11 cellular contexts compared by ENCODE assay signal in genomic region chr1:59498640-59499039, GRCh38.
DNase-seq lines count a peak whose midpoint lies in the region; ATAC-seq, FAIRE-seq and TF ChIP-seq lines count a peak whose summit lies in the region.
"Had no signal": no experiment of that assay in that cellular context is flagged by ENCODE, and none has a peak within 500 bp of the region (broad histone marks: within the 10 kb centered on the region; RNA-seq: fewer than 3 reads in every experiment).

No MANE protein-coding gene starts in this region.

- no peaks in the 10 kb centered on the region for H3K36me3 Mint-ChIP-seq in endodermal cell (ENCODE audit: low read depth)

- no peak overlapping the region for H3K27ac Mint-ChIP-seq in endodermal cell
- H3K27ac Mint-ChIP-seq: CD4-positive, alpha-beta memory T cell had no signal

- no peaks in the 10 kb centered on the region for H3K27me3 Mint-ChIP-seq in endodermal cell (ENCODE audit: insufficient read depth)
- H3K27me3 Mint-ChIP-seq: CD4-positive, alpha-beta memory T cell had no signal

- no peak for TF ChIP-seq EP300 in K562 (IDR thresholded peaks at IDR 0.05; ENCODE audit: low read length)
- TF ChIP-seq EP300 in HepG2 (IDR thresholded peaks at IDR 0.05; ENCODE audit: low read depth in 2 of 2, low read length in 2 of 2), result no peak
- no peak for TF ChIP-seq EP300 in HepG2 (CRISPR knock-in tag; IDR thresholded peaks at IDR 0.05; ENCODE audit: borderline replicate concordance)

- H3K79me2 ChIP-seq in K562 (ENCODE audit: control insufficient read depth, insufficient read depth, low read length) (no peaks in the 10 kb centered on the region), HepG2 (ENCODE audit: insufficient read depth, low read length) (no peaks in the 10 kb centered on the region)

- in situ Hi-C loops in K562 (cut with MboI), result no loop called here
- in situ Hi-C loops in HepG2 (cut with HindIII; ENCODE audit: extremely low pct_ligation_motif_present, low pct_unique_long_range_greater_than_20kb), result no loop called here

- H2AFZ ChIP-seq in K562 (ENCODE audit: low read depth, low read length) (no peak overlapping the region), HepG2 (ENCODE audit: low read length) (no peak overlapping the region)

- H3K4me1 ChIP-seq in K562 (replicated peaks in 1 of 2; ENCODE audit: control insufficient read depth in 2 of 2, insufficient read depth in 2 of 2, low read length in 2 of 2), result peaks cover 0 to under 1% of the 10 kb centered on the region in 2 experiments; a peak in 2 of 5 replicates
- H3K4me1 ChIP-seq in HepG2 (ENCODE audit: insufficient read depth, low read length), result peaks cover 35% of the 10 kb centered on the region
- no peaks in the 10 kb centered on the region for H3K4me1 ChIP-seq in endodermal cell (ENCODE audit: control insufficient read depth, insufficient read depth, low read length)
- no peaks in the 10 kb centered on the region for H3K4me1 ChIP-seq in aorta (ENCODE audit: control insufficient read depth in 1 of 2, insufficient read depth in 2 of 2, low read length in 2 of 2)

- no peak for TF ChIP-seq CTCF in K562 (IDR thresholded peaks at IDR 0.05 in 2 of 3, conservative IDR thresholded peaks at IDR 0.05 in 1 of 3; ENCODE audit: insufficient read depth in 2 of 3, low read depth in 1 of 3, low read length in 3 of 3)
- TF ChIP-seq CTCF in HepG2 (CRISPR knock-in tag; IDR thresholded peaks at IDR 0.05), result no peak
- no peak for TF ChIP-seq CTCF in endodermal cell (conservative IDR thresholded peaks at IDR 0.05)

- no peak for ATAC-seq in K562
- no peak for ATAC-seq in HepG2
- no peak for ATAC-seq in aorta (ENCODE audit: low FRiP score)

- H3K27me3 ChIP-seq in K562 (ENCODE audit: control insufficient read depth in 2 of 2, insufficient read depth in 2 of 2, low read length in 2 of 2), result no peaks in the 10 kb centered on the region
- H3K27me3 ChIP-seq in HepG2 (ENCODE audit: control insufficient read depth in 1 of 2, insufficient read depth in 2 of 2, low read length in 2 of 2), result no peaks in the 10 kb centered on the region
- no peaks in the 10 kb centered on the region for H3K27me3 ChIP-seq in endodermal cell (ENCODE audit: control insufficient read depth, insufficient read depth, low read length, poor library complexity, severe bottlenecking)
- no peaks in the 10 kb centered on the region for H3K27me3 ChIP-seq in aorta (ENCODE audit: control insufficient read depth in 1 of 2, insufficient read depth in 2 of 2, low read length in 1 of 2)

- TF ChIP-seq POLR2A in K562 (conservative IDR thresholded peaks at IDR 0.05) (no peak), HepG2 (IDR thresholded peaks at IDR 0.05; ENCODE audit: insufficient read depth in 1 of 2, low read depth in 2 of 2, low read length in 2 of 2) (no peak)

- H4K20me1 ChIP-seq in K562 (replicated peaks; ENCODE audit: control insufficient read depth, insufficient read depth, low read length) (no peaks in the 10 kb centered on the region), HepG2 (ENCODE audit: insufficient read depth, low read length) (no peaks in the 10 kb centered on the region)

- no peak for FAIRE-seq in K562 (lab: Jason Lieb, UNC)
- FAIRE-seq in HepG2 (lab: Jason Lieb, UNC), result no peak

- no peak overlapping the region for H3K4me3 Mint-ChIP-seq in endodermal cell
- H3K4me3 Mint-ChIP-seq: CD4-positive, alpha-beta memory T cell had no signal

- H3K4me3 ChIP-seq in K562 (no peak overlapping the region), HepG2 (replicated peaks in 1 of 3; ENCODE audit: insufficient read depth in 1 of 3, low read depth in 2 of 3, low read length in 3 of 3) (no peak overlapping the region), endodermal cell (ENCODE audit: low read length) (no peak overlapping the region), aorta (ENCODE audit: low read length in 2 of 2) (no peak overlapping the region)

- WGBS in K562 (ENCODE audit: insufficient coverage, low coverage, missing lambda C conversion rate), result 20% methylated on average over 4 of the region's 4 CpGs
- 74% methylated on average over 4 of the region's 4 CpGs for WGBS in HepG2 (ENCODE audit: low lambda C conversion rate)
- WGBS in endodermal cell (ENCODE audit: insufficient coverage in 1 of 2, insufficient read length in 1 of 2), 2 experiments, result 88 to 91% methylated on average over 3 to 4 of the region's 4 CpGs
- 13 to 16% methylated on average over 4 of the region's 4 CpGs for WGBS in aorta, 2 donors

- BruUV-seq in K562 (replicated peaks; lab: Mats Ljungman, UMichigan) (no TSS peak), HepG2 (replicated peaks; lab: Mats Ljungman, UMichigan) (no TSS peak)

- DNase-seq in AG08395 (ENCODE audit: low spot score) (peak; percentile 72), LHCN-M2 (ENCODE audit: low read depth) (peak; percentile 82), K562 (ENCODE audit: extremely low read depth in 1 of 4, low spot score in 3 of 4) (no peak), HepG2 (ENCODE audit: low spot score) (peak; percentile 31), NCI-H128 (lab: John Stamatoyannopoulos, UW; ENCODE audit: unreplicated experiment) (no peak), SIG-M5 treated with dmso at 0.1 percent for 504 hours (lab: John Stamatoyannopoulos, UW; ENCODE audit: unreplicated experiment) (no peak), endodermal cell (no peak), aorta (no peak)
- DNase-seq: activated CD8-positive, alpha-beta memory T cell treated with anti-CD3 and anti-CD28 coated beads, Interleukin-2, amount 50 U/mL, for 48 hours; CD4-positive, alpha-beta memory T cell; stimulated activated CD4-positive, alpha-beta T cell treated with anti-CD3 and anti-CD28 coated beads, Interleukin-12 subunit alpha, Interleukin-12 subunit beta, amount 100 ng/mL, for 4 hours had no signal

- TF ChIP-seq RAD21 in K562 (CRISPR knock-in tag; conservative IDR thresholded peaks at IDR 0.05 in 1 of 2, IDR thresholded peaks at IDR 0.05 in 1 of 2), result no peak
- TF ChIP-seq RAD21 in HepG2 (CRISPR knock-in tag; IDR thresholded peaks at IDR 0.05), result no peak

- CTCF ChIA-PET in K562 (lab: Yijun Ruan, JAX; ENCODE audit: low intra/inter-chr PET ratio), result no interaction called here
- CTCF ChIA-PET in HepG2 (lab: Yijun Ruan, JAX; ENCODE audit: low intra/inter-chr PET ratio, low total read pairs), result no interaction called here

- POLR2A ChIA-PET in K562 (lab: Yijun Ruan, JAX) (interaction anchor here (0.6 kb wide), 1 partner anchor 67 kb away, joined by 3 read pairs; no protein-coding TSS in a partner anchor), HepG2 (lab: Yijun Ruan, JAX) (no interaction called here)

- no peaks in the 10 kb centered on the region for H3K9me1 ChIP-seq in K562 (ENCODE audit: control insufficient read depth, insufficient read depth, low read length)

- H3K27ac ChIP-seq in K562 (ENCODE audit: extremely low read depth, low read depth, low read length) (no peak overlapping the region), HepG2 (ENCODE audit: extremely low read length, insufficient read depth, low read length) (peak overlapping the region; percentile 65), endodermal cell (ENCODE audit: low read depth, low read length) (no peak overlapping the region), aorta (ENCODE audit: low read depth in 1 of 2, low read length in 2 of 2) (no peak overlapping the region)

- H3K9me3 ChIP-seq in K562 (replicated peaks; ENCODE audit: control insufficient read depth, insufficient read depth, low read depth, low read length), result no peaks in the 10 kb centered on the region
- H3K9me3 ChIP-seq in HepG2 (ENCODE audit: low read length), result no peaks in the 10 kb centered on the region; the same call in 1 of the 2 replicates
- H3K9me3 ChIP-seq in endodermal cell (ENCODE audit: control insufficient read depth, low read length), result peaks cover 9% of the 10 kb centered on the region
- no peaks in the 10 kb centered on the region for H3K9me3 ChIP-seq in aorta (ENCODE audit: control insufficient read depth, low read length)

- peaks cover 5% of the 10 kb centered on the region for H3K9me3 Mint-ChIP-seq in endodermal cell

- H3K36me3 ChIP-seq in K562 (ENCODE audit: control insufficient read depth, insufficient read depth, low read length) (no peaks in the 10 kb centered on the region), HepG2 (replicated peaks in 1 of 2; ENCODE audit: control insufficient read depth in 1 of 2, insufficient read depth in 2 of 2, low read length in 2 of 2) (no peaks in the 10 kb centered on the region), endodermal cell (ENCODE audit: control insufficient read depth, insufficient read depth, low read length) (no peaks in the 10 kb centered on the region), aorta (ENCODE audit: control insufficient read depth in 1 of 2, insufficient read depth in 2 of 2, low read length in 1 of 2) (no peaks in the 10 kb centered on the region)

- intact Hi-C loops in K562 (cut with micrococcal nuclease), result no loop called here
- intact Hi-C loops in HepG2 (cut with micrococcal nuclease; ENCODE audit: unreplicated experiment), result no loop called here
- intact Hi-C loops in aorta (cut with DNase I), result no loop called here

- H3K9ac ChIP-seq in K562 (ENCODE audit: insufficient read depth in 1 of 2, low read depth in 2 of 2, low read length in 2 of 2) (no peak overlapping the region), HepG2 (ENCODE audit: insufficient read depth, low read depth, low read length) (no peak overlapping the region), endodermal cell (ENCODE audit: extremely low read depth, low read length, poor library complexity, severe bottlenecking) (no peak overlapping the region)

- H3K4me1 Mint-ChIP-seq in endodermal cell, result no peaks in the 10 kb centered on the region
- H3K4me1 Mint-ChIP-seq: CD4-positive, alpha-beta memory T cell had no signal

- no peak overlapping the region for H3K4me2 ChIP-seq in K562 (ENCODE audit: insufficient read depth, low read length)
- no peak overlapping the region for H3K4me2 ChIP-seq in HepG2 (ENCODE audit: low read depth, low read length)

TF ChIP-seq in K562, 482 proteins besides CTCF, POLR2A, EP300 and RAD21 (continues in another document):
- TF ChIP-seq SMARCE1 (IDR thresholded peaks at IDR 0.05) (peak; percentile 25; the same call in 1 of the 2 replicates), ZNF316 (IDR thresholded peaks at IDR 0.05) (peak; percentile 50), JUND (IDR thresholded peaks at IDR 0.05; ENCODE audit: borderline replicate concordance, low read depth, low read length) (no peak), JUND (tag; IDR thresholded peaks at IDR 0.05; ENCODE audit: borderline replicate concordance, low read depth, low read length) (peak; percentile 24; the same call in 1 of the 3 replicates), NFIX (CRISPR knock-in tag; IDR thresholded peaks at IDR 0.05; ENCODE audit: low read depth) (peak; percentile 68)

TF ChIP-seq in HepG2, 621 proteins besides CTCF, POLR2A, EP300 and RAD21 (continues in another document):
- TF ChIP-seq MAFK (conservative IDR thresholded peaks at IDR 0.05 in 1 of 2, IDR thresholded peaks at IDR 0.05 in 1 of 2; ENCODE audit: low read length in 2 of 2), result peak; percentile 78 to 82
- no peak for TF ChIP-seq CENPBD1 (CRISPR knock-in tag; IDR thresholded peaks at IDR 0.05; ENCODE audit: borderline replicate concordance, low read depth)
- TF ChIP-seq CREB1 (IDR thresholded peaks at IDR 0.05), result no peak
- peak; percentile 26; the same call in 1 of the 2 replicates for TF ChIP-seq CREB1 (CRISPR knock-in tag; IDR thresholded peaks at IDR 0.05)

Comparison
In these comparisons a context has a peak if more than half of its experiments do, and no peak if none do; other contexts are left out.
1. DNase-seq: peak in AG08395 (single experiment), LHCN-M2 (single experiment) and HepG2 (single experiment); none in K562 (0 of 4), NCI-H128 (single experiment), SIG-M5 treated with dmso at 0.1 percent for 504 hours (single experiment), endodermal cell (single experiment) and aorta (0 of 2).